In genomic region chr16:80150978-80151705, GRCh38 we compare ENCODE assay signal across 1 cellular context.
TF ChIP-seq lines count a peak whose summit lies in the region.

No MANE protein-coding gene starts in this region.

TF ChIP-seq in IMR-90, 13 proteins besides CTCF, POLR2A, EP300 and RAD21:
- TF ChIP-seq USF2 (IDR thresholded peaks at IDR 0.05; ENCODE audit: low read depth, low read length) = no peak
- no peak for TF ChIP-seq CHD1 (IDR thresholded peaks at IDR 0.05; ENCODE audit: low read depth, low read length)
- no peak for TF ChIP-seq ELK1 (IDR thresholded peaks at IDR 0.05; ENCODE audit: borderline replicate concordance, low read depth, low read length)
- no peak for TF ChIP-seq MAZ (IDR thresholded peaks at IDR 0.05; ENCODE audit: borderline replicate concordance, low read depth, low read length)
- TF ChIP-seq MAFK (IDR thresholded peaks at IDR 0.05; ENCODE audit: low read depth, low read length) = no peak
- TF ChIP-seq NFE2L2 (IDR thresholded peaks at IDR 0.05; ENCODE audit: low read depth, low read length) = no peak
- TF ChIP-seq CEBPB (IDR thresholded peaks at IDR 0.05; ENCODE audit: low read depth, low read length) = no peak
- no peak for TF ChIP-seq FOS (IDR thresholded peaks at IDR 0.05; ENCODE audit: low read depth, low read length)
